ENCODE assay signal across 18 cellular contexts in genomic region chr1:232271991-232272589, GRCh38.
DNase-seq lines count a peak whose midpoint lies in the region; ATAC-seq and TF ChIP-seq lines count a peak whose summit lies in the region.
"Had no signal": no experiment of that assay in that cellular context is flagged by ENCODE, and none has a peak within 500 bp of the region (broad histone marks: within the 10 kb centered on the region; RNA-seq: fewer than 3 reads in every experiment).

No MANE protein-coding gene starts in this region.

- H3K9me3 ChIP-seq in mesenchymal stem cell (ENCODE audit: control insufficient read depth, low read length): no peaks in the 10 kb centered on the region
- H3K9me3 ChIP-seq: lower lobe of right lung had no signal

- H2BK5ac ChIP-seq in mesenchymal stem cell (ENCODE audit: low read depth, low read length, poor library complexity, severe bottlenecking): no peak overlapping the region

- ATAC-seq in HG03457 (IDR thresholded peaks at IDR 0.05; ENCODE audit: unreplicated experiment): no peak
- ATAC-seq in HG02981 (IDR thresholded peaks at IDR 0.05; ENCODE audit: unreplicated experiment): no peak
- ATAC-seq: activated CD4-positive, CD25-positive, alpha-beta regulatory T cell treated with anti-CD3 and anti-CD28 coated beads, Interleukin-2, amount 50 U/mL, for 24 hours; lower lobe of right lung; naive thymus-derived CD8-positive, alpha-beta T cell; Panc1 had no signal

- no peak overlapping the region for H3K27ac Mint-ChIP-seq in activated naive CD4-positive, alpha-beta T cell treated with anti-CD3 and anti-CD28 coated beads, Interleukin-2, amount 10 ng/mL, durations not matched to agents 7 days and 5 days

- no peak overlapping the region for H3K23ac ChIP-seq in mesenchymal stem cell (ENCODE audit: low read length in 2 of 2)

- H3K4me1 ChIP-seq in mesenchymal stem cell (ENCODE audit: control insufficient read depth, insufficient read depth, low read depth, low read length): peaks cover 3% of the 10 kb centered on the region
- H3K4me1 ChIP-seq: lower lobe of right lung had no signal

- no peak overlapping the region for H2AK5ac ChIP-seq in mesenchymal stem cell (ENCODE audit: low read length, severe bottlenecking)

- H4K91ac ChIP-seq in mesenchymal stem cell (ENCODE audit: low read length): no peak overlapping the region

- H3K4me3 Mint-ChIP-seq in activated naive CD4-positive, alpha-beta T cell treated with anti-CD3 and anti-CD28 coated beads, Interleukin-2, amount 10 ng/mL, durations not matched to agents 7 days and 5 days: no peak overlapping the region
- H3K4me3 Mint-ChIP-seq: naive thymus-derived CD8-positive, alpha-beta T cell had no signal

- H3K9me3 Mint-ChIP-seq in activated naive CD4-positive, alpha-beta T cell treated with anti-CD3 and anti-CD28 coated beads, Interleukin-2, amount 10 ng/mL, durations not matched to agents 7 days and 5 days: no peaks in the 10 kb centered on the region
- H3K9me3 Mint-ChIP-seq: naive thymus-derived CD8-positive, alpha-beta T cell had no signal

- DNase-seq in H4 (ENCODE audit: low spot score): peak; percentile 87
- peak; percentile 32 for DNase-seq in OCI-M1 (lab: John Stamatoyannopoulos, UW)
- DNase-seq in choroid plexus epithelial cell (ENCODE audit: low read depth): peak; percentile 57
- peak; percentile 83 for DNase-seq in mesenchymal stem cell
- DNase-seq in NCI-H748 treated with DMSO at 0.1 percent for 48 hours (lab: John Stamatoyannopoulos, UW): no peak
- no peak for DNase-seq in activated naive CD4-positive, alpha-beta T cell treated with anti-CD3 and anti-CD28 coated beads, Interleukin-2, amount 10 ng/mL, durations not matched to agents 7 days and 5 days
- DNase-seq: activated effector memory CD4-positive, alpha-beta T cell treated with anti-CD3 and anti-CD28 coated beads, Interleukin-2, amount 50 U/mL, for 16 hours; Calu3; effector CD4-positive, alpha-beta T cell; GF-D8; lower lobe of right lung; naive thymus-derived CD8-positive, alpha-beta T cell; NCI-H1436 treated with DMSO at 0.1 percent for 48 hours; NCI-H510A treated with DMSO at 0.1 percent for 48 hours had no signal

- no peaks in the 10 kb centered on the region for H3K4me1 Mint-ChIP-seq in activated naive CD4-positive, alpha-beta T cell treated with anti-CD3 and anti-CD28 coated beads, Interleukin-2, amount 10 ng/mL, durations not matched to agents 7 days and 5 days
- H3K4me1 Mint-ChIP-seq: naive thymus-derived CD8-positive, alpha-beta T cell had no signal

- H3K4ac ChIP-seq in mesenchymal stem cell (ENCODE audit: low read depth in 1 of 2, low read length in 2 of 2): peak overlapping the region in 1 of 2 experiments; percentile 35

- no peak overlapping the region for H3K9ac ChIP-seq in mesenchymal stem cell (ENCODE audit: low read length)

- H3K27me3 Mint-ChIP-seq in activated naive CD4-positive, alpha-beta T cell treated with anti-CD3 and anti-CD28 coated beads, Interleukin-2, amount 10 ng/mL, durations not matched to agents 7 days and 5 days: peaks cover 44% of the 10 kb centered on the region

- peak overlapping the region; percentile 27 for H2BK120ac ChIP-seq in mesenchymal stem cell (ENCODE audit: low read depth, low read length)

- 75% methylated on average over 9 of the region's 10 CpGs for WGBS in mesenchymal stem cell

- peak overlapping the region in 1 of 2 experiments; percentile 46 for H3K18ac ChIP-seq in mesenchymal stem cell (ENCODE audit: low read depth in 1 of 2, low read length in 2 of 2)

- H2BK12ac ChIP-seq in mesenchymal stem cell (ENCODE audit: low read length in 2 of 2): peak overlapping the region; percentile 82

- no peak overlapping the region for H3K14ac ChIP-seq in mesenchymal stem cell (ENCODE audit: low read length in 2 of 2)

- no peak overlapping the region for H3K4me2 ChIP-seq in mesenchymal stem cell (ENCODE audit: low read length, poor library complexity, severe bottlenecking)

- no peak overlapping the region for H2BK15ac ChIP-seq in mesenchymal stem cell (ENCODE audit: low read depth, poor library complexity, severe bottlenecking)

- H3K4me3 ChIP-seq in choroid plexus epithelial cell (ENCODE audit: low read depth, low read length) (no peak overlapping the region), mesenchymal stem cell (ENCODE audit: insufficient read depth in 1 of 2, low read depth in 1 of 2, low read length in 2 of 2) (no peak overlapping the region)
- H3K4me3 ChIP-seq: lower lobe of right lung had no signal

- H3K36me3 ChIP-seq in mesenchymal stem cell (ENCODE audit: control insufficient read depth in 1 of 2, insufficient read depth in 2 of 2, low read depth in 1 of 2, low read length in 2 of 2): no peaks in the 10 kb centered on the region
- H3K36me3 ChIP-seq: lower lobe of right lung had no signal

- peaks cover 0 to 4% of the 10 kb centered on the region in 2 experiments for H3K27me3 ChIP-seq in mesenchymal stem cell (ENCODE audit: control insufficient read depth in 1 of 2, insufficient read depth in 1 of 2, low read length in 2 of 2)

- CTCF ChIA-PET in activated naive CD4-positive, alpha-beta T cell treated with anti-CD3 and anti-CD28 coated beads, Interleukin-2, amount 10 ng/mL, durations not matched to agents 7 days and 5 days (lab: Charles Lee): no interaction called here

- no peak overlapping the region for H2AFZ ChIP-seq in mesenchymal stem cell (ENCODE audit: low read depth, low read length)

- H3K27ac ChIP-seq in mesenchymal stem cell (ENCODE audit: low read length, poor library complexity, severe bottlenecking): no peak overlapping the region
- H3K27ac ChIP-seq: lower lobe of right lung had no signal

- H3K79me1 ChIP-seq in mesenchymal stem cell (replicated peaks; ENCODE audit: low read length, poor library complexity, severe bottlenecking): no peaks in the 10 kb centered on the region

- no peak overlapping the region for H4K8ac ChIP-seq in mesenchymal stem cell (ENCODE audit: low read length)

- H3K36me3 Mint-ChIP-seq in activated naive CD4-positive, alpha-beta T cell treated with anti-CD3 and anti-CD28 coated beads, Interleukin-2, amount 10 ng/mL, durations not matched to agents 7 days and 5 days: no peaks in the 10 kb centered on the region
- H3K36me3 Mint-ChIP-seq: naive thymus-derived CD8-positive, alpha-beta T cell had no signal

- no peak for TF ChIP-seq CTCF in choroid plexus epithelial cell (conservative IDR thresholded peaks at IDR 0.05; ENCODE audit: low read depth, low read length)

Comparison
In these comparisons a context has a peak if more than half of its experiments do, and no peak if none do; other contexts are left out.
1. DNase-seq: peak in H4 (single experiment), OCI-M1 (single experiment), choroid plexus epithelial cell (single experiment) and mesenchymal stem cell (single experiment); none in NCI-H748 treated with DMSO at 0.1 percent for 48 hours (single experiment) and activated naive CD4-positive, alpha-beta T cell treated with anti-CD3 and anti-CD28 coated beads, Interleukin-2, amount 10 ng/mL, durations not matched to agents 7 days and 5 days (single experiment).